Comparison of ENCODE assay signal across 8 cellular contexts in the genomic region with DNA sequence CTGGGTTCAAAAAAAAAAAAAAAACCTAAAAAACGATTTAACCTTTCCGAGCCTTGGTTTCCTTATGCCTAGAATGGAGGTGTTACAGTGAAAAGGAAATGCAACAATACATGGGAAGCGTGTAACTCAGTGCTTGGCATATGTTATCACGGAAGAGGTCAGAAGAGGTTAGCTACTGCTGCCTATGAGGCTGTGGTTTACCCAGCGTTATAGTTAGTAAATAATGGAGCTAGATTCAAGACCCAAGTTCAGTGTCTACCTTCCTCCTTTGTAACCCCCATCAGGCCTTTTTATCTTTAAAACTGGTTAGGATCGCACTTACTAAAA. TPM values are rescaled to one million over a fixed set of nuclear protein-coding genes. Genes with fewer than 3 reads are reported as not detected.
DNase-seq lines count a peak whose midpoint lies in the region; TF ChIP-seq lines count a peak whose summit lies in the region.

No MANE protein-coding gene starts in this region.

- H2AFZ ChIP-seq in ACC112 (ENCODE audit: low read length, unreplicated experiment) = peak overlapping the region; percentile 62

- peaks cover 9% of the 10 kb centered on the region for H3K79me2 ChIP-seq in ACC112 (ENCODE audit: control insufficient read depth, insufficient read depth, low read length, unreplicated experiment)

- peak overlapping the region; percentile 57; the same call in 1 of the 2 replicates for H3K27ac ChIP-seq in ACC112 (ENCODE audit: low read depth, low read length)
- no peak overlapping the region for H3K27ac ChIP-seq in HUES64 (ENCODE audit: low read depth, low read length)
- peak overlapping the region; percentile 83 for H3K27ac ChIP-seq in muscle layer of colon (ENCODE audit: low read depth, low read length)

- intact Hi-C loops in head of caudate nucleus (cut with DNase I) = no loop called here

- H3K27me3 ChIP-seq in ACC112 (ENCODE audit: insufficient read depth, low read length) = no peaks in the 10 kb centered on the region
- H3K27me3 ChIP-seq in HUES64 (ENCODE audit: insufficient read depth, low read length) = peaks cover 31% of the 10 kb centered on the region
- H3K27me3 ChIP-seq in muscle layer of colon (ENCODE audit: control insufficient read depth in 1 of 2, insufficient read depth in 2 of 2, low read length in 2 of 2) = no peaks in the 10 kb centered on the region

- H3K36me3 ChIP-seq in ACC112 (ENCODE audit: insufficient read depth, low read length) (no peaks in the 10 kb centered on the region), HUES64 (ENCODE audit: insufficient read depth, low read length) (peaks cover 10% of the 10 kb centered on the region), muscle layer of colon (ENCODE audit: insufficient read depth, low read length) (peaks cover 17% of the 10 kb centered on the region)

- H3K4me1 ChIP-seq in ACC112 (ENCODE audit: control insufficient read depth, insufficient read depth, low read length, unreplicated experiment) = peaks cover 23% of the 10 kb centered on the region
- H3K4me1 ChIP-seq in HUES64 (ENCODE audit: insufficient read depth, low read length) = peaks cover 1% of the 10 kb centered on the region; the same call in 1 of the 2 replicates
- peaks cover 14% of the 10 kb centered on the region for H3K4me1 ChIP-seq in muscle layer of colon (ENCODE audit: insufficient read depth, low read length)

- no peak for TF ChIP-seq CTCF in choroid plexus epithelial cell (conservative IDR thresholded peaks at IDR 0.05; ENCODE audit: low read depth, low read length)

- DNase-seq in choroid plexus epithelial cell (ENCODE audit: low read depth) (no peak), COLO829 (ENCODE audit: low spot score) (no peak), head of caudate nucleus (no peak), C1 segment of cervical spinal cord (lab: John Stamatoyannopoulos, UW) (no peak)
- no peak for DNase-seq in stimulated activated CD4-positive, alpha-beta T cell treated with anti-CD3 and anti-CD28 coated beads, Interleukin-15, amount 100 ng/mL, for 24 hours

- 52% methylated on average over 6 of the region's 6 CpGs for WGBS in HUES64

- no peaks in the 10 kb centered on the region for H3K9me3 ChIP-seq in HUES64 (ENCODE audit: insufficient read depth, low read depth, low read length)
- H3K9me3 ChIP-seq in muscle layer of colon (ENCODE audit: low read length) = no peaks in the 10 kb centered on the region

- peak overlapping the region; percentile 91 for H3K4me3 ChIP-seq in ACC112 (ENCODE audit: low read depth, low read length)
- H3K4me3 ChIP-seq in HUES64 (ENCODE audit: low read length) = peak overlapping the region; percentile 97
- peak overlapping the region; percentile 88 for H3K4me3 ChIP-seq in choroid plexus epithelial cell (ENCODE audit: low read depth, low read length)
- peak overlapping the region; percentile 93 to 95 for H3K4me3 ChIP-seq in muscle layer of colon (ENCODE audit: low read depth in 1 of 2, low read length in 2 of 2)

- H3K9ac ChIP-seq in HUES64 (ENCODE audit: low read depth, low read length) = peak overlapping the region; percentile 74; the same call in 1 of the 2 replicates
- peak overlapping the region; percentile 54 for H3K9ac ChIP-seq in muscle layer of colon (ENCODE audit: low read length)

RNA-seq across cellular contexts. Expression of gene IFT43, which starts 0.8 kb away (rescaled TPM):
- 20.7 TPM for polyA plus RNA-seq in HUES64 (2013, experiment 1 of 2)
- polyA plus RNA-seq in HUES64 (2013, experiment 2 of 2) = 23.6 TPM

RNA-seq across cellular contexts. Expression of gene TGFB3, which starts 4.6 kb away (rescaled TPM):
- polyA plus RNA-seq in HUES64 (2013, experiment 1 of 2) = 1.4 TPM
- 0.82 TPM for polyA plus RNA-seq in HUES64 (2013, experiment 2 of 2)
